In genomic region chr18:2536493-2536892, GRCh38 we compare ENCODE assay signal across 15 cellular contexts. TPM values are rescaled to one million over a fixed set of nuclear protein-coding genes. Genes with fewer than 3 reads are reported as not detected.
DNase-seq lines count a peak whose midpoint lies in the region; ATAC-seq, FAIRE-seq and TF ChIP-seq lines count a peak whose summit lies in the region.
"Had no signal": no experiment of that assay in that cellular context is flagged by ENCODE, and none has a peak within 500 bp of the region (broad histone marks: within the 10 kb centered on the region; RNA-seq: fewer than 3 reads in every experiment).

No MANE protein-coding gene starts in this region.

- H3K23me2 ChIP-seq in H1 (ENCODE audit: low read depth, low read length): no peaks in the 10 kb centered on the region

- H3K4ac ChIP-seq in H1 (replicated peaks; ENCODE audit: insufficient read length, low read depth, low read length): no peak overlapping the region

- H3K4me3 ChIP-seq in H1 (ENCODE audit: extremely low read depth in 1 of 4, insufficient read depth in 2 of 4, low read depth in 3 of 4, low read length in 4 of 4): no peak overlapping the region

- no peak overlapping the region for H2BK15ac ChIP-seq in H1 (ENCODE audit: low read length)

- H3K4me1 ChIP-seq in H1 (replicated peaks in 1 of 4; ENCODE audit: control insufficient read depth in 3 of 4, insufficient read depth in 4 of 4, low read length in 3 of 4): no peaks in the 10 kb centered on the region

- H3K56ac ChIP-seq in H1 (replicated peaks; ENCODE audit: insufficient read length, low read depth, low read length): no peak overlapping the region

- DNase-seq in AG08396 (ENCODE audit: low spot score): peak; percentile 34
- DNase-seq in HTR-8/SVneo (ENCODE audit: insufficient read length, low spot score): peak; percentile 47
- DNase-seq in H1 (ENCODE audit: low read depth in 1 of 2, low spot score in 2 of 2): no peak
- DNase-seq in mesothelial cell of epicardium (ENCODE audit: low spot score in 2 of 2, unreplicated experiment in 2 of 2): no peak
- no peak for DNase-seq in erythroblast (lab: John Stamatoyannopoulos, UW)
- DNase-seq in activated naive CD8-positive, alpha-beta T cell treated with anti-CD3 and anti-CD28 coated beads for 36 hours: no peak
- DNase-seq: C1 segment of cervical spinal cord; hypothalamus; mammary epithelial cell; NCI-H1694 treated with DMSO at 0.1 percent for 48 hours; SHP77 treated with DMSO at 0.1 percent for 48 hours; stimulated activated CD4-positive, alpha-beta T cell treated with anti-CD3 and anti-CD28 coated beads, Interleukin-1b, Interleukin-23, amount 100 ng/mL, for 48 hours had no signal

- H3K18ac ChIP-seq in H1 (ENCODE audit: extremely low read depth, low read length): no peak overlapping the region

- H2AK5ac ChIP-seq in H1 (ENCODE audit: low read depth, low read length): no peak overlapping the region

- peaks cover 35% of the 10 kb centered on the region for H3K4me1 Mint-ChIP-seq in mesothelial cell of epicardium
- no peaks in the 10 kb centered on the region for H3K4me1 Mint-ChIP-seq in activated naive CD8-positive, alpha-beta T cell treated with anti-CD3 and anti-CD28 coated beads for 36 hours

- no peak overlapping the region for H3K23ac ChIP-seq in H1 (ENCODE audit: insufficient read length)

- no peaks in the 10 kb centered on the region for H4K20me1 ChIP-seq in H1 (replicated peaks in 1 of 2; ENCODE audit: control insufficient read depth in 1 of 2, insufficient read depth in 2 of 2, low read length in 2 of 2)

- H3K9ac ChIP-seq in H1 (replicated peaks in 1 of 4; ENCODE audit: extremely low read depth in 1 of 4, low read depth in 3 of 4, low read length in 3 of 4): no peak overlapping the region

- no peak overlapping the region for H3K4me2 ChIP-seq in H1 (ENCODE audit: insufficient read depth in 1 of 2, low read depth in 2 of 2, low read length in 2 of 2)

- no peak overlapping the region for H2AFZ ChIP-seq in H1 (ENCODE audit: low read length)

- 0 out of 4 replicates have a peak, but pooled peaks cover 2% of the 10 kb centered on the region in 2 experiments for H3K9me3 ChIP-seq in H1 (ENCODE audit: insufficient read depth in 2 of 2, low read depth in 1 of 2, low read length in 1 of 2)

- no peak overlapping the region for H2BK120ac ChIP-seq in H1 (replicated peaks; ENCODE audit: low read depth, low read length)

- no peak overlapping the region for H2BK12ac ChIP-seq in H1 (ENCODE audit: low read depth, low read length)

- H4K8ac ChIP-seq in H1 (ENCODE audit: extremely low read depth, insufficient read depth, low read length): no peak overlapping the region

- H3K27me3 Mint-ChIP-seq in mesothelial cell of epicardium (ENCODE audit: low read depth): no peaks in the 10 kb centered on the region
- no peaks in the 10 kb centered on the region for H3K27me3 Mint-ChIP-seq in activated naive CD8-positive, alpha-beta T cell treated with anti-CD3 and anti-CD28 coated beads for 36 hours
- H3K27me3 Mint-ChIP-seq: IgD-negative memory B cell had no signal

- no peak for FAIRE-seq in HTR-8/SVneo (lab: Jason Lieb, UNC)
- FAIRE-seq in H1 (lab: Jason Lieb, UNC): peak; percentile 7

- TF ChIP-seq CTCF in H1 (IDR thresholded peaks at IDR 0.05; ENCODE audit: control extremely low read depth in 1 of 3, insufficient read depth in 1 of 3, low read depth in 1 of 3, low read length in 3 of 3) (no peak), mesothelial cell of epicardium (IDR thresholded peaks at IDR 0.05; ENCODE audit: unreplicated experiment) (no peak)

- peak overlapping the region; percentile 88 for H3K27ac Mint-ChIP-seq in mesothelial cell of epicardium
- H3K27ac Mint-ChIP-seq in activated naive CD8-positive, alpha-beta T cell treated with anti-CD3 and anti-CD28 coated beads for 36 hours: no peak overlapping the region

- no peak overlapping the region for H4K5ac ChIP-seq in H1 (ENCODE audit: insufficient read length, low read depth, low read length)

- CTCF ChIA-PET in H1 (lab: Charles Lee; ENCODE audit: partially characterized antibody): interaction anchor here (0.7 to 1.3 kb wide), 3 partner anchors 11 to 788 kb away, joined by 3 to 5 read pairs (median 5); no protein-coding TSS in a partner anchor

- H3K36me3 Mint-ChIP-seq in mesothelial cell of epicardium: peaks cover 35% of the 10 kb centered on the region
- H3K36me3 Mint-ChIP-seq in activated naive CD8-positive, alpha-beta T cell treated with anti-CD3 and anti-CD28 coated beads for 36 hours: peaks cover 27% of the 10 kb centered on the region

- H3K4me3 Mint-ChIP-seq in mesothelial cell of epicardium: no peak overlapping the region
- no peak overlapping the region for H3K4me3 Mint-ChIP-seq in activated naive CD8-positive, alpha-beta T cell treated with anti-CD3 and anti-CD28 coated beads for 36 hours

- ATAC-seq in HG02870 (IDR thresholded peaks at IDR 0.05; ENCODE audit: unreplicated experiment) (no peak), HG03378 (IDR thresholded peaks at IDR 0.05; ENCODE audit: unreplicated experiment) (no peak)

- peaks cover 23% of the 10 kb centered on the region for H3K9me3 Mint-ChIP-seq in mesothelial cell of epicardium
- peaks cover 2% of the 10 kb centered on the region for H3K9me3 Mint-ChIP-seq in activated naive CD8-positive, alpha-beta T cell treated with anti-CD3 and anti-CD28 coated beads for 36 hours
- H3K9me3 Mint-ChIP-seq: IgD-negative memory B cell had no signal

- WGBS in H1 (ENCODE audit: extremely low coverage in 1 of 2, insufficient coverage in 1 of 2, insufficient read length in 1 of 2, insufficient replicate concordance in 2 of 2, low coverage in 1 of 2, low lambda C conversion rate in 2 of 2, missing lambda C conversion rate in 1 of 2), 2 experiments: 70% methylated on average over 4 of the region's 4 CpGs; no CpG with 5 or more reads in 1 of the 2 experiments

- no peak for TF ChIP-seq RAD21 in H1 (IDR thresholded peaks at IDR 0.05 in 1 of 2, conservative IDR thresholded peaks at IDR 0.05 in 1 of 2; ENCODE audit: low read depth in 2 of 2, low read length in 2 of 2)

- peaks cover 0 to 3% (median 0%) of the 10 kb centered on the region in 4 experiments; a peak in 2 of 8 replicates for H3K36me3 ChIP-seq in H1 (ENCODE audit: control insufficient read depth in 2 of 4, insufficient read depth in 4 of 4, low read length in 3 of 4)

- POLR2A ChIA-PET in H1 (lab: Charles Lee; ENCODE audit: partially characterized antibody): no interaction called here

- no peak overlapping the region for H4K91ac ChIP-seq in H1 (replicated peaks; ENCODE audit: insufficient read length, low read length)

- no peak for TF ChIP-seq EP300 in H1 (IDR thresholded peaks at IDR 0.05; ENCODE audit: borderline replicate concordance in 1 of 2, low read depth in 2 of 2, low read length in 2 of 2)

- H2BK20ac ChIP-seq in H1 (ENCODE audit: low read length): no peak overlapping the region

- TF ChIP-seq POLR2A in H1 (IDR thresholded peaks at IDR 0.05; ENCODE audit: control extremely low read depth in 1 of 2, low read depth in 2 of 2, low read length in 2 of 2) (no peak), erythroblast (IDR thresholded peaks at IDR 0.05; ENCODE audit: low read length) (no peak)

- H3K27me3 ChIP-seq in H1 (replicated peaks in 1 of 4; ENCODE audit: control insufficient read depth in 3 of 4, extremely low read depth in 1 of 4, insufficient read depth in 3 of 4, low read length in 3 of 4): no peaks in the 10 kb centered on the region

- H3K79me2 ChIP-seq in H1 (ENCODE audit: control insufficient read depth in 1 of 2, insufficient read depth in 2 of 2, low read length in 2 of 2): no peaks in the 10 kb centered on the region

- no peak overlapping the region for H3K14ac ChIP-seq in H1 (ENCODE audit: insufficient read length)

- no peak overlapping the region for H3K27ac ChIP-seq in H1 (ENCODE audit: low read depth, low read length)

- H2BK5ac ChIP-seq in H1 (ENCODE audit: low read depth, low read length): no peak overlapping the region

- no peaks in the 10 kb centered on the region for H3K79me1 ChIP-seq in H1 (ENCODE audit: low read depth, low read length)

TF ChIP-seq in H1, 55 proteins besides CTCF, POLR2A, EP300 and RAD21:
- TF ChIP-seq, protein P1, sequence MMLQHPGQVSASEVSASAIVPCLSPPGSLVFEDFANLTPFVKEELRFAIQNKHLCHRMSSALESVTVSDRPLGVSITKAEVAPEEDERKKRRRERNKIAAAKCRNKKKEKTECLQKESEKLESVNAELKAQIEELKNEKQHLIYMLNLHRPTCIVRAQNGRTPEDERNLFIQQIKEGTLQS (IDR thresholded peaks at IDR 0.05; ENCODE audit: insufficient read depth, low read depth, low read length): no peak

RNA-seq across cellular contexts. Expression of gene METTL4, which starts 34.8 kb away (rescaled TPM):
- total RNA-seq in H1 (2021; fragmentation: NEBNext Ultra II Directional; extraction: Animal tissue kit (Norgen Biotek cat#: 25700)): 10.6 and 11.5 TPM in 2 replicates
- 4.8 and 8.5 TPM in 2 replicates for polyA plus RNA-seq in H1 (2011; rRNA removed)
- 9.0 TPM for polyA plus RNA-seq in H1 (2011; cell fraction: cytosol; rRNA removed)
- 3.6 TPM for polyA plus RNA-seq in H1 (2011; cell fraction: nucleus; rRNA removed)
- polyA plus RNA-seq in H1 (2012, experiment 1 of 2): 5.6 to 14.8 TPM (median 8.3 TPM) in 4 replicates
- polyA plus RNA-seq in H1 (2012, experiment 2 of 2): 1.3 TPM
- 5.3 TPM for polyA plus RNA-seq in H1 (2013, experiment 1 of 2)
- 4.8 TPM for polyA plus RNA-seq in H1 (2013, experiment 2 of 2)
- 7.6 and 8.0 TPM in 2 replicates for polyA minus RNA-seq in H1 (2011; rRNA and poly(A)+ RNA removed)
- 7.1 TPM for polyA minus RNA-seq in H1 (2011; cell fraction: cytosol; rRNA and poly(A)+ RNA removed)
- polyA minus RNA-seq in H1 (2011; cell fraction: nucleus; rRNA and poly(A)+ RNA removed): 11.6 TPM
- 9.6 to 14.4 TPM (median 10.7 TPM) in 3 replicates for total RNA-seq in mesothelial cell of epicardium
- total RNA-seq in activated naive CD8-positive, alpha-beta T cell treated with anti-CD3 and anti-CD28 coated beads for 36 hours: 10 to 100 TPM; 20.4 to 22.2 TPM

RNA-seq across cellular contexts. Expression of gene NDC80, which starts 34.9 kb away (rescaled TPM):
- total RNA-seq in H1 (2021; fragmentation: NEBNext Ultra II Directional; extraction: Animal tissue kit (Norgen Biotek cat#: 25700)): 40.3 and 45.0 TPM in 2 replicates
- polyA plus RNA-seq in H1 (2011; rRNA removed): 7.3 and 11.0 TPM in 2 replicates
- polyA plus RNA-seq in H1 (2011; cell fraction: cytosol; rRNA removed): 21.1 TPM
- 12.3 TPM for polyA plus RNA-seq in H1 (2011; cell fraction: nucleus; rRNA removed)
- 20.4 to 34.4 TPM (median 24.1 TPM) in 4 replicates for polyA plus RNA-seq in H1 (2012, experiment 1 of 2)
- 2.8 TPM for polyA plus RNA-seq in H1 (2012, experiment 2 of 2)
- polyA plus RNA-seq in H1 (2013, experiment 1 of 2): 26.4 TPM
- polyA plus RNA-seq in H1 (2013, experiment 2 of 2): 26.6 TPM
- polyA minus RNA-seq in H1 (2011; rRNA and poly(A)+ RNA removed): 25.7 and 34.2 TPM in 2 replicates
- 19.4 TPM for polyA minus RNA-seq in H1 (2011; cell fraction: cytosol; rRNA and poly(A)+ RNA removed)
- polyA minus RNA-seq in H1 (2011; cell fraction: nucleus; rRNA and poly(A)+ RNA removed): 47.7 TPM
- 13.4 to 16.1 TPM (median 15.0 TPM) in 3 replicates for total RNA-seq in mesothelial cell of epicardium
- total RNA-seq in activated naive CD8-positive, alpha-beta T cell treated with anti-CD3 and anti-CD28 coated beads for 36 hours: 10 to 100 TPM; 81.6 to 89.7 TPM

Comparison
In these comparisons a context has a peak if more than half of its experiments do, and no peak if none do; other contexts are left out.
1. DNase-seq: peak in AG08396 (single experiment) and HTR-8/SVneo (single experiment); none in H1 (0 of 2), mesothelial cell of epicardium (0 of 2), erythroblast (0 of 2) and activated naive CD8-positive, alpha-beta T cell treated with anti-CD3 and anti-CD28 coated beads for 36 hours (single experiment).